Comparison of ENCODE assay signal across 32 cellular contexts in genomic region chr5:122073023-122073422, GRCh38. TPM values are rescaled to one million over a fixed set of nuclear protein-coding genes. Genes with fewer than 3 reads are reported as not detected.
DNase-seq lines count a peak whose midpoint lies in the region; ATAC-seq, FAIRE-seq and TF ChIP-seq lines count a peak whose summit lies in the region.
"Had no signal": no experiment of that assay in that cellular context is flagged by ENCODE, and none has a peak within 500 bp of the region (broad histone marks: within the 10 kb centered on the region; RNA-seq: fewer than 3 reads in every experiment).

No MANE protein-coding gene starts in this region.

- no peaks in the 10 kb centered on the region for H3K9me3 Mint-ChIP-seq in astrocyte (ENCODE audit: unreplicated experiment)
- H3K9me3 Mint-ChIP-seq: activated CD4-positive, alpha-beta memory T cell treated with anti-CD3 and anti-CD28 coated beads for 36 hours; activated naive CD4-positive, alpha-beta T cell treated with anti-CD3 and anti-CD28 coated beads, Interleukin-2, amount 50 U/mL, for 72 hours; activated T-helper 17 cell treated with anti-CD3 and anti-CD28 coated beads, Interleukin-2, amount 50 U/mL, for 72 hours; nephron; T-cell had no signal

- WGBS in suprapubic skin = 78% methylated on average over 2 of the region's 2 CpGs

- no peaks in the 10 kb centered on the region for H3K9me3 ChIP-seq in astrocyte (ENCODE audit: insufficient read depth, low read depth, low read length)
- H3K9me3 ChIP-seq in suprapubic skin = no peaks in the 10 kb centered on the region
- H3K9me3 ChIP-seq: heart left ventricle, pancreas, Peyer's patch, upper lobe of left lung had no signal

- H3K4me1 Mint-ChIP-seq in astrocyte (ENCODE audit: low read depth, unreplicated experiment) = peaks cover 45% of the 10 kb centered on the region

- H3K27ac ChIP-seq in astrocyte (ENCODE audit: low read depth, low read length) (no peak overlapping the region), suprapubic skin (no peak overlapping the region)
- H3K27ac ChIP-seq: dorsolateral prefrontal cortex, heart left ventricle, pancreas, Peyer's patch, upper lobe of left lung had no signal

- FAIRE-seq in astrocyte (lab: Jason Lieb, UNC) = peak; percentile 72
- FAIRE-seq: G401.6, pancreas had no signal

- H3K9ac ChIP-seq in astrocyte (ENCODE audit: low read length) = peak overlapping the region; percentile 23

- peak overlapping the region; percentile 100 for H3K4me3 Mint-ChIP-seq in astrocyte (ENCODE audit: unreplicated experiment)
- H3K4me3 Mint-ChIP-seq: activated CD4-positive, alpha-beta memory T cell treated with anti-CD3 and anti-CD28 coated beads for 36 hours; activated T-helper 17 cell treated with anti-CD3 and anti-CD28 coated beads, Interleukin-2, amount 50 U/mL, for 72 hours; B cell; T-cell had no signal

- no peak for TF ChIP-seq EP300 in suprapubic skin (IDR thresholded peaks at IDR 0.05)

- intact Hi-C loops in left colon (cut with DNase I, micrococcal nuclease) = no loop called here

- H3K4me1 ChIP-seq in astrocyte (ENCODE audit: insufficient read depth, low read length) (peaks cover 31% of the 10 kb centered on the region), suprapubic skin (peaks cover 16% of the 10 kb centered on the region)

- no peak for TF ChIP-seq CTCF in astrocyte (IDR thresholded peaks at IDR 0.05; ENCODE audit: insufficient read depth, low read depth, low read length)
- no peak for TF ChIP-seq CTCF in fibroblast of villous mesenchyme (IDR thresholded peaks at IDR 0.05; ENCODE audit: insufficient read depth, low read depth, low read length)
- TF ChIP-seq CTCF in suprapubic skin (IDR thresholded peaks at IDR 0.05) = no peak

- peak overlapping the region; percentile 94 for H3K4me2 ChIP-seq in astrocyte (ENCODE audit: low read length)

- no peak for TF ChIP-seq POLR2A in suprapubic skin (IDR thresholded peaks at IDR 0.05)

- peak; percentile 32 for DNase-seq in EL
- DNase-seq in astrocyte (ENCODE audit: low read depth) = no peak
- DNase-seq in fibroblast of villous mesenchyme (ENCODE audit: low read depth) = no peak
- DNase-seq in suprapubic skin (ENCODE audit: low spot score in 2 of 2) = no peak
- DNase-seq in left colon = no peak
- DNase-seq: activated CD4-positive, alpha-beta memory T cell treated with anti-CD3 and anti-CD28 coated beads for 36 hours; activated CD8-positive, alpha-beta memory T cell treated with anti-CD3 and anti-CD28 coated beads, Interleukin-2, amount 50 U/mL, for 48 hours; anterior cingulate cortex; dorsolateral prefrontal cortex; H7; heart left ventricle; NCI-H1105; NCI-H1930; NCI-H526; pancreas; Peyer's patch; retina; SIG-M5; stimulated activated CD4-positive, alpha-beta T cell treated with anti-CD3 and anti-CD28 coated beads, Interleukin-12 subunit alpha, Interleukin-12 subunit beta, amount 100 ng/mL, for 4 hours; stimulated activated CD4-positive, alpha-beta T cell treated with anti-CD3 and anti-CD28 coated beads, Interleukin-4, amount 100 ng/mL, for 1 hour; substantia nigra; T-cell; upper lobe of left lung had no signal

- H2AFZ ChIP-seq in astrocyte (ENCODE audit: low read depth, low read length) = no peak overlapping the region

- H4K20me1 ChIP-seq in astrocyte (ENCODE audit: insufficient read depth, low read length) = peaks cover 75% of the 10 kb centered on the region

- H3K27ac Mint-ChIP-seq in astrocyte (ENCODE audit: unreplicated experiment) = peak overlapping the region; percentile 85
- H3K27ac Mint-ChIP-seq: activated CD4-positive, alpha-beta memory T cell treated with anti-CD3 and anti-CD28 coated beads for 36 hours; activated naive CD4-positive, alpha-beta T cell treated with anti-CD3 and anti-CD28 coated beads, Interleukin-2, amount 50 U/mL, for 72 hours; activated T-helper 17 cell treated with anti-CD3 and anti-CD28 coated beads, Interleukin-2, amount 50 U/mL, for 72 hours; B cell; T-cell had no signal

- H3K79me2 ChIP-seq in astrocyte (ENCODE audit: insufficient read depth, low read length) = peaks cover 98% of the 10 kb centered on the region

- H3K36me3 Mint-ChIP-seq in astrocyte (ENCODE audit: low read depth, unreplicated experiment) = peaks cover 43% of the 10 kb centered on the region
- H3K36me3 Mint-ChIP-seq: activated CD4-positive, alpha-beta memory T cell treated with anti-CD3 and anti-CD28 coated beads for 36 hours; T-cell had no signal

- peak overlapping the region; percentile 94 for H3K4me3 ChIP-seq in astrocyte (ENCODE audit: insufficient read depth, low read depth, low read length)
- H3K4me3 ChIP-seq in fibroblast of villous mesenchyme (ENCODE audit: low read depth, low read length) = peak overlapping the region; percentile 39
- H3K4me3 ChIP-seq in suprapubic skin = peak overlapping the region; percentile 72
- H3K4me3 ChIP-seq: dorsolateral prefrontal cortex, heart left ventricle, lung, pancreas, Peyer's patch, upper lobe of left lung had no signal

- peaks cover 72% of the 10 kb centered on the region for H3K36me3 ChIP-seq in astrocyte (ENCODE audit: insufficient read depth, low read length)
- peaks cover 5% of the 10 kb centered on the region for H3K36me3 ChIP-seq in suprapubic skin
- H3K36me3 ChIP-seq: pancreas, Peyer's patch had no signal

- no peak for ATAC-seq in left colon
- no peak for ATAC-seq in HG02571 (IDR thresholded peaks at IDR 0.05; ENCODE audit: unreplicated experiment)
- ATAC-seq in GM21447 (IDR thresholded peaks at IDR 0.05; ENCODE audit: unreplicated experiment) = no peak
- ATAC-seq: activated naive CD4-positive, alpha-beta T cell treated with anti-CD3 and anti-CD28 coated beads, Interleukin-2, amount 50 U/mL, for 72 hours; activated T-helper 17 cell treated with anti-CD3 and anti-CD28 coated beads, Interleukin-2, amount 50 U/mL, for 72 hours; heart left ventricle; pancreas; T-cell had no signal

- no peaks in the 10 kb centered on the region for H3K27me3 Mint-ChIP-seq in astrocyte (ENCODE audit: low read depth, unreplicated experiment)

- no peaks in the 10 kb centered on the region for H3K27me3 ChIP-seq in astrocyte (ENCODE audit: insufficient read depth, low read length)
- peaks cover 4% of the 10 kb centered on the region for H3K27me3 ChIP-seq in suprapubic skin
- H3K27me3 ChIP-seq: pancreas, Peyer's patch had no signal

RNA-seq across cellular contexts. Expression of gene LOX, which starts 5.0 kb away (rescaled TPM):
- total RNA-seq in astrocyte (1,150 and 1,249 TPM in 2 replicates), fibroblast of villous mesenchyme (91.1 and 131 TPM in 2 replicates), suprapubic skin (10 to 100 TPM in 2 of 4 donors, 1 to 10 TPM in 2; 4.9 to 20.2 (median 9.8) TPM), left colon (1 to 10 TPM; 2.4 to 7.5 TPM)
- total RNA-seq: activated CD4-positive, alpha-beta memory T cell treated with anti-CD3 and anti-CD28 coated beads for 36 hours; activated T-helper 17 cell treated with anti-CD3 and anti-CD28 coated beads, Interleukin-2, amount 50 U/mL, for 72 hours; B cell had no signal

RNA-seq across cellular contexts. Expression of gene ZNF474, which starts 56.3 kb away (rescaled TPM):
- 0.38 and 0.45 TPM in 2 replicates for total RNA-seq in astrocyte
- total RNA-seq in fibroblast of villous mesenchyme = 0.43 and 0.64 TPM in 2 replicates
- total RNA-seq in suprapubic skin = 1 to 10 TPM in 3 of 4 donors, not detected in 1; 1.0 to 2.0 (median 1.4) TPM
- not detected for total RNA-seq in left colon
- total RNA-seq: activated CD4-positive, alpha-beta memory T cell treated with anti-CD3 and anti-CD28 coated beads for 36 hours; activated T-helper 17 cell treated with anti-CD3 and anti-CD28 coated beads, Interleukin-2, amount 50 U/mL, for 72 hours; B cell; cardiac septum; H7 had no signal

Comparison
In these comparisons a context has a peak if more than half of its experiments do, and no peak if none do; other contexts are left out.
1. H3K4me3 ChIP-seq: peak in every context shown above with its lines; median percentile 94 in astrocyte; 72 in suprapubic skin; 39 in fibroblast of villous mesenchyme.